In the genomic region with DNA sequence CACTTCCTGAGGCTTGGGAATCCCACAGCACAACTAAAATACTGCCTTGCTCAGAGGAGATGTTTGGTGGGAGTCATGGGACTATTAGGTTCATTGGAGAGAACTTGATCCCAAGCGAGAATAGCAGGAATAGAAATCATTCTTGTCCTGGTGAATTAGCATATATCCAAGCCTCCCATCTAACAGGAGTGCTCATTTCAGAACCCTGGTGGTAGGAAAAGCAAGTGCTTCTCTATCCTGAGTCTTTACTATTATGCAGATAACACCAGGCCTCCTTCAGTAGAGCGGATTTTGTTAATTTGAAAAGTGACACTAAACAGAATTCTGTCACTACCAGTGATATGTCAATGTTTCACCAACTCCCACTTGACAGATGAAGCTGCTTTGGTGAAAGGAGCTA, we compare ENCODE assay signal across 1 cellular context.
TF ChIP-seq lines count a peak whose summit lies in the region.

No MANE protein-coding gene starts in this region.

TF ChIP-seq in GM23338, 12 proteins besides CTCF, POLR2A, EP300 and RAD21 (continued from another document):
- TF ChIP-seq ZNF462 (CRISPR knock-in tag; IDR thresholded peaks at IDR 0.05), result no peak
